8 cellular contexts compared by ENCODE assay signal in the genomic region with DNA sequence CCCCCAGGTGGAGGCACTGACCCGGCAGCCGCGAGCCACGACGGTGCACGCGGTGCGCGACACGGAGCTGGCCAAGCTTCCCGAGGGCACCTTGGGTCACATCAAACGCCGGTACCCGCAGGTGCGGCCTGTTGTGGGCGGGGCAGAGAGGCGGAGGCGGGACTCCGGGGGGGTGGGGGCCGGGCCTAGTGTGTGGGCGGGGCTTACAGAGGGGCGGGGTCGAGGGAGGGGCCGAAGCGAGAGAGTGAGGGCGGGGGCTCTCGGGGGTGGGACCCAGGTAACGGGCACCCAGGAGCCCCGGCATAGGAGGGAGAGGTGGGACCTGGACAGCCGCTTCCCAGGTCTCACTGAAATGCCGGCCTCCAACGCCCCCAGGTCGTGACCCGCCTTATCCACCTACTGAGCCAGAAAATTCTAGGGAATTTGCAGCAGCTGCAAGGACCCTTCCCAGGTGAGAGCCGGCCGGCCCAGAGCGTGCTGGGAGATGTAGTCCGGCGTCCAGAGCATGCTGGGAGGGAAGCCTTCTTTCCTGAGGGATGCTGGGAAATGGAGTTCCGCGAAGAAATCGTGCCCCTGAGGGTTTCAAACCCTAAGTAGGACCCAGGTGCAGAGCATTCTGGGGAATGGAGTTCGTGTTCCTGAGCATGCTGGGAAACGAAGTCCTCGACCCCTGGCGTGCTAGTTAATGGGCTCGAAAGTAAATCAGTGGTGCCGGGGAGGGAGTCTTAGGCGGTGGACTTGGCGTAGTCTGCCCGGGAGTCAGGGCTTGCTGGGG. TPM values are rescaled to one million over a fixed set of nuclear protein-coding genes. Genes with fewer than 3 reads are reported as not detected.
DNase-seq lines count a peak whose midpoint lies in the region; ATAC-seq and TF ChIP-seq lines count a peak whose summit lies in the region.

No MANE protein-coding gene starts in this region.

- no peak overlapping the region for H3K23ac ChIP-seq in H9 (ENCODE audit: insufficient read length, low read depth, low read length)

- no peak overlapping the region for H2AK5ac ChIP-seq in H9 (ENCODE audit: insufficient read length, low read length)

- no peaks in the 10 kb centered on the region for H3K79me1 ChIP-seq in H9 (ENCODE audit: insufficient read depth, low read depth, low read length, poor library complexity, severe bottlenecking)

- no peak overlapping the region for H3T11ph ChIP-seq in H9 (ENCODE audit: low read length)

- H4K91ac ChIP-seq in H9 (ENCODE audit: insufficient read length, low read depth, low read length): no peak overlapping the region

- H3K4me3 ChIP-seq in neural cell (ENCODE audit: low read length): peak overlapping the region; percentile 57

- H3K27ac ChIP-seq in H9 (ENCODE audit: insufficient read length, low read depth, low read length) (no peak overlapping the region), neural cell (ENCODE audit: low read length) (no peak overlapping the region)

- peaks cover 7 to 10% of the 10 kb centered on the region in 2 experiments; a peak in 3 of 4 replicates for H3K4me1 Mint-ChIP-seq in H9
- H3K4me1 Mint-ChIP-seq in activated CD8-positive, alpha-beta T cell treated with anti-CD3 and anti-CD28 coated beads, Interleukin-2, amount 10 ng/mL, durations not matched to agents 7 days and 5 days (ENCODE audit: low read depth): peaks cover 41% of the 10 kb centered on the region

- TF ChIP-seq RAD21 in neural cell (conservative IDR thresholded peaks at IDR 0.05): no peak

- CTCF ChIA-PET in activated CD8-positive, alpha-beta T cell treated with anti-CD3 and anti-CD28 coated beads, Interleukin-2, amount 10 ng/mL, durations not matched to agents 7 days and 5 days (lab: Charles Lee): interaction anchor here (1.8 to 2.1 kb wide), 2 partner anchors 17 to 18 kb away, joined by 6 to 14 read pairs; no protein-coding TSS in a partner anchor

- peaks cover 6 to 39% (median 16%) of the 10 kb centered on the region in 3 experiments; a peak in 6 of 7 replicates for H3K36me3 Mint-ChIP-seq in H9 (ENCODE audit: insufficient read depth in 1 of 3, low read depth in 3 of 3)
- H3K36me3 Mint-ChIP-seq in activated CD8-positive, alpha-beta T cell treated with anti-CD3 and anti-CD28 coated beads, Interleukin-2, amount 10 ng/mL, durations not matched to agents 7 days and 5 days (ENCODE audit: low read depth): peaks cover 57% of the 10 kb centered on the region

- no peak overlapping the region for H3K56ac ChIP-seq in H9 (ENCODE audit: insufficient read length, low read depth, low read length)

- POLR2A ChIA-PET in activated CD8-positive, alpha-beta T cell treated with anti-CD3 and anti-CD28 coated beads, Interleukin-2, amount 10 ng/mL, durations not matched to agents 7 days and 5 days (lab: Charles Lee): no interaction called here

- no peak for TF ChIP-seq EP300 in neural cell (conservative IDR thresholded peaks at IDR 0.05; ENCODE audit: poor library complexity, severe bottlenecking)

- peak; percentile 74 for DNase-seq in AG08396 (ENCODE audit: low spot score)
- peak; percentile 98 for DNase-seq in H9
- peak; percentile 43 for DNase-seq in activated CD8-positive, alpha-beta T cell treated with anti-CD3 and anti-CD28 coated beads, Interleukin-2, amount 10 ng/mL, durations not matched to agents 7 days and 5 days
- peak; percentile 55 for DNase-seq in foreskin melanocyte

- H3K9ac ChIP-seq in H9 (ENCODE audit: extremely low read depth, insufficient read length, low read length) (no peak overlapping the region), neural cell (ENCODE audit: low read length) (peak overlapping the region; percentile 23)

- no peaks in the 10 kb centered on the region for H3K9me2 ChIP-seq in neural cell (ENCODE audit: insufficient read depth, low read length)

- no peak overlapping the region for H3K14ac ChIP-seq in H9 (ENCODE audit: insufficient read depth, low read length)

- H3K4me2 ChIP-seq in H9 (ENCODE audit: insufficient read depth, insufficient read length, low read length) (peak overlapping the region; percentile 45), neural cell (ENCODE audit: low read length) (no peak overlapping the region)

- H3K4ac ChIP-seq in H9 (ENCODE audit: low read depth, low read length): no peak overlapping the region

- no peaks in the 10 kb centered on the region for H3K27me3 ChIP-seq in H9 (ENCODE audit: insufficient read depth, low read length)
- no peaks in the 10 kb centered on the region for H3K27me3 ChIP-seq in neural cell (ENCODE audit: insufficient read depth, low read depth, low read length)

- no peak overlapping the region for H4K8ac ChIP-seq in H9 (replicated peaks; ENCODE audit: insufficient read length, low read depth, low read length)

- H2BK120ac ChIP-seq in H9 (ENCODE audit: low read depth, low read length, poor library complexity, severe bottlenecking): no peak overlapping the region

- H4K5ac ChIP-seq in H9 (ENCODE audit: insufficient read length, low read depth, low read length): no peak overlapping the region

- no peaks in the 10 kb centered on the region for H4K20me1 ChIP-seq in H9 (ENCODE audit: control insufficient read depth, insufficient read depth, insufficient read length)
- no peaks in the 10 kb centered on the region for H4K20me1 ChIP-seq in neural cell (ENCODE audit: insufficient read depth)

- TF ChIP-seq CTCF in H9 (conservative IDR thresholded peaks at IDR 0.05): no peak
- TF ChIP-seq CTCF in neural cell (IDR thresholded peaks at IDR 0.05; ENCODE audit: poor library complexity, severe bottlenecking): peak; percentile 40

- H3K9me3 Mint-ChIP-seq in H9: no peaks in the 10 kb centered on the region; a peak in 1 of 5 replicates
- H3K9me3 Mint-ChIP-seq in activated CD8-positive, alpha-beta T cell treated with anti-CD3 and anti-CD28 coated beads, Interleukin-2, amount 10 ng/mL, durations not matched to agents 7 days and 5 days (ENCODE audit: insufficient read depth): no peaks in the 10 kb centered on the region

- peak overlapping the region; percentile 59 to 78 for H3K4me3 Mint-ChIP-seq in H9
- no peak overlapping the region for H3K4me3 Mint-ChIP-seq in activated CD8-positive, alpha-beta T cell treated with anti-CD3 and anti-CD28 coated beads, Interleukin-2, amount 10 ng/mL, durations not matched to agents 7 days and 5 days

- H3K27ac Mint-ChIP-seq in H9: peak overlapping the region; percentile 74 to 96 (median 79); a peak in 5 of 7 replicates
- peak overlapping the region; percentile 22 for H3K27ac Mint-ChIP-seq in activated CD8-positive, alpha-beta T cell treated with anti-CD3 and anti-CD28 coated beads, Interleukin-2, amount 10 ng/mL, durations not matched to agents 7 days and 5 days

- no peaks in the 10 kb centered on the region for H3K23me2 ChIP-seq in H9 (ENCODE audit: insufficient read length, low read depth, low read length, poor library complexity, severe bottlenecking)

- H3K27me3 Mint-ChIP-seq in H9 (ENCODE audit: low read depth): no peaks in the 10 kb centered on the region
- H3K27me3 Mint-ChIP-seq in activated CD8-positive, alpha-beta T cell treated with anti-CD3 and anti-CD28 coated beads, Interleukin-2, amount 10 ng/mL, durations not matched to agents 7 days and 5 days (ENCODE audit: low read depth): no peaks in the 10 kb centered on the region

- H3K18ac ChIP-seq in H9 (ENCODE audit: insufficient read length, low read depth, low read length): no peak overlapping the region

- H2AFZ ChIP-seq in H9 (ENCODE audit: low read length): no peak overlapping the region
- peak overlapping the region; percentile 33 for H2AFZ ChIP-seq in neural cell (ENCODE audit: low read depth, low read length)

- no peak overlapping the region for H2BK20ac ChIP-seq in H9 (ENCODE audit: low read depth, low read length, poor library complexity, severe bottlenecking)

- no peaks in the 10 kb centered on the region for H3K9me3 ChIP-seq in H9 (ENCODE audit: control insufficient read depth, low read depth, low read length)
- H3K9me3 ChIP-seq in neural cell (ENCODE audit: low read length): no peaks in the 10 kb centered on the region

- H2BK12ac ChIP-seq in H9 (ENCODE audit: insufficient read length, low read depth, low read length): no peak overlapping the region

- ATAC-seq in activated CD8-positive, alpha-beta T cell treated with anti-CD3 and anti-CD28 coated beads, Interleukin-2, amount 10 ng/mL, durations not matched to agents 7 days and 5 days: peak; percentile 21
- ATAC-seq in HG02798 (IDR thresholded peaks at IDR 0.05; ENCODE audit: poor library complexity, unreplicated experiment) (no peak), GM18520 (IDR thresholded peaks at IDR 0.05; ENCODE audit: unreplicated experiment) (no peak), HG02623 (IDR thresholded peaks at IDR 0.05; ENCODE audit: unreplicated experiment) (no peak)

- H3K79me2 ChIP-seq in H9 (ENCODE audit: insufficient read depth, low read length): no peaks in the 10 kb centered on the region
- H3K79me2 ChIP-seq in neural cell (replicated peaks; ENCODE audit: insufficient read depth, low read length): no peaks in the 10 kb centered on the region

- peaks cover 6% of the 10 kb centered on the region for H3K36me3 ChIP-seq in neural cell (ENCODE audit: insufficient read depth, low read length)

- H3F3A ChIP-seq in neural cell (ENCODE audit: insufficient read depth, low read length, poor library complexity, severe bottlenecking): no peaks in the 10 kb centered on the region

- H2BK5ac ChIP-seq in H9 (ENCODE audit: insufficient read length, low read length): no peak overlapping the region

- peaks cover 2% of the 10 kb centered on the region; the same call in 1 of the 2 replicates for H3K4me1 ChIP-seq in H9 (ENCODE audit: insufficient read depth, low read length)

- WGBS in H9 (ENCODE audit: extremely low coverage, insufficient read length, low lambda C conversion rate): no CpG with 5 or more reads among the region's 51 CpGs

- no peak overlapping the region for H2BK15ac ChIP-seq in H9 (ENCODE audit: low read depth, low read length)

TF ChIP-seq in neural cell, 6 proteins besides CTCF, POLR2A, EP300 and RAD21 (continues in another document):
- peak; percentile 25 for TF ChIP-seq POLR2AphosphoS5 (IDR thresholded peaks at IDR 0.05)

RNA-seq across cellular contexts. Expression of a gene that starts 15.7 kb away (rescaled TPM):
- total RNA-seq in H9 (2021): 130 and 135 TPM in 2 replicates
- total RNA-seq in activated CD8-positive, alpha-beta T cell treated with anti-CD3 and anti-CD28 coated beads, Interleukin-2, amount 10 ng/mL, durations not matched to agents 7 days and 5 days: 100 to 1,000 TPM; 166 to 173 TPM
- polyA plus RNA-seq in neural cell: 10.8 and 25.0 TPM in 2 replicates
- polyA minus RNA-seq in neural cell: 28.4 and 33.8 TPM in 2 replicates

RNA-seq across cellular contexts. Expression of a gene that starts 28.8 kb away (rescaled TPM):
- 15.7 and 18.7 TPM in 2 replicates for total RNA-seq in H9 (2021)
- total RNA-seq in activated CD8-positive, alpha-beta T cell treated with anti-CD3 and anti-CD28 coated beads, Interleukin-2, amount 10 ng/mL, durations not matched to agents 7 days and 5 days: 10 to 100 TPM; 16.2 to 17.7 TPM
- polyA plus RNA-seq in neural cell: 16.9 and 20.6 TPM in 2 replicates
- polyA minus RNA-seq in neural cell: 10.8 and 11.0 TPM in 2 replicates

RNA-seq across cellular contexts. Expression of a gene that starts 35.3 kb away (rescaled TPM):
- total RNA-seq in H9 (2021): 40.5 and 41.5 TPM in 2 replicates
- 1 to 10 TPM; 5.8 to 7.9 TPM for total RNA-seq in activated CD8-positive, alpha-beta T cell treated with anti-CD3 and anti-CD28 coated beads, Interleukin-2, amount 10 ng/mL, durations not matched to agents 7 days and 5 days
- polyA plus RNA-seq in neural cell: 14.6 and 22.0 TPM in 2 replicates
- 25.8 and 29.5 TPM in 2 replicates for polyA minus RNA-seq in neural cell

RNA-seq across cellular contexts. Expression of a gene that starts 44.5 kb away (rescaled TPM):
- total RNA-seq in H9 (2021): 28.4 and 31.3 TPM in 2 replicates
- total RNA-seq in activated CD8-positive, alpha-beta T cell treated with anti-CD3 and anti-CD28 coated beads, Interleukin-2, amount 10 ng/mL, durations not matched to agents 7 days and 5 days: under 1 TPM; 0.34 to 0.42 TPM
- 17.0 and 22.5 TPM in 2 replicates for polyA plus RNA-seq in neural cell
- 22.2 and 24.1 TPM in 2 replicates for polyA minus RNA-seq in neural cell

Comparison
In these comparisons a context has a peak if more than half of its experiments do, and no peak if none do; other contexts are left out.
1. DNase-seq: peak in every context shown above with its lines; median percentile 98 in H9; 74 in AG08396; 55 in foreskin melanocyte; 43 in activated CD8-positive, alpha-beta T cell treated with anti-CD3 and anti-CD28 coated beads, Interleukin-2, amount 10 ng/mL, durations not matched to agents 7 days and 5 days.